5 cellular contexts compared by ENCODE assay signal in genomic region chr4:99117122-99117841, GRCh38. TPM values are rescaled to one million over a fixed set of nuclear protein-coding genes. Genes with fewer than 3 reads are reported as not detected.
"Had no signal": no experiment of that assay in that cellular context is flagged by ENCODE, and none has a peak within 500 bp of the region (broad histone marks: within the 10 kb centered on the region; RNA-seq: fewer than 3 reads in every experiment).

No MANE protein-coding gene starts in this region.

RNA-seq across cellular contexts. Expression of gene ADH4, which starts 26.8 kb away (rescaled TPM):
- total RNA-seq: GM23248, H4, HFFc6, HT1080 had no signal
- polyA plus RNA-seq: GM23248, IgD-negative memory B cell had no signal
